Comparison of ENCODE assay signal across 15 cellular contexts in genomic region chr22:50739894-50740293, GRCh38. TPM values are rescaled to one million over a fixed set of nuclear protein-coding genes. Genes with fewer than 3 reads are reported as not detected.
DNase-seq lines count a peak whose midpoint lies in the region; ATAC-seq and TF ChIP-seq lines count a peak whose summit lies in the region.
"Had no signal": no experiment of that assay in that cellular context is flagged by ENCODE, and none has a peak within 500 bp of the region (broad histone marks: within the 10 kb centered on the region; RNA-seq: fewer than 3 reads in every experiment).

No MANE protein-coding gene starts in this region.

- H3K9me3 ChIP-seq in upper lobe of right lung: no peaks in the 10 kb centered on the region

- no peak overlapping the region for H3K27ac ChIP-seq in upper lobe of right lung

- no peaks in the 10 kb centered on the region for H3K27me3 ChIP-seq in upper lobe of right lung

- no peak for TF ChIP-seq CTCF in upper lobe of right lung (IDR thresholded peaks at IDR 0.05)

- ATAC-seq in left cardiac atrium (no peak), left ventricle myocardium superior (no peak), upper lobe of right lung (no peak)
- ATAC-seq: naive thymus-derived CD8-positive, alpha-beta T cell had no signal

- DNase-seq in left cardiac atrium: peak; percentile 14
- DNase-seq in left ventricle myocardium superior: no peak
- peak; percentile 65 for DNase-seq in NCI-H345 (lab: John Stamatoyannopoulos, UW)
- DNase-seq in cerebellum (ENCODE audit: low spot score): peak; percentile 68
- peak; percentile 60 for DNase-seq in upper lobe of right lung
- DNase-seq in germinal center (ENCODE audit: low spot score): no peak
- DNase-seq in HK-2 (ENCODE audit: unreplicated experiment): no peak
- DNase-seq: activated CD4-positive, CD25-positive, alpha-beta regulatory T cell; activated T-cell treated with anti-CD3 and anti-CD28 coated beads, Interleukin-2, amount 50 U/mL, for 24 hours; AML-193; HFFc6; NCI-H1048; T-helper 1 cell had no signal

- intact Hi-C loops in left cardiac atrium (cut with DNase I): no loop called here
- intact Hi-C loops in left ventricle myocardium superior (cut with micrococcal nuclease): no loop called here
- intact Hi-C loops in upper lobe of right lung (cut with DNase I): no loop called here

- H3K4me3 ChIP-seq in upper lobe of right lung: no peak overlapping the region

- H3K4me1 ChIP-seq in upper lobe of right lung: no peaks in the 10 kb centered on the region

- no peaks in the 10 kb centered on the region for H3K36me3 ChIP-seq in upper lobe of right lung

RNA-seq across cellular contexts. Expression of gene ACR, which starts 1.9 kb away (rescaled TPM):
- total RNA-seq in left cardiac atrium (1 to 10 TPM in 1 of 2 donors, not detected in 1; 1.5 TPM), left ventricle myocardium superior (not detected), cerebellum (not detected), upper lobe of right lung (4.5 TPM)
- total RNA-seq: HFFc6; naive thymus-derived CD8-positive, alpha-beta T cell; RPMI7951 had no signal

RNA-seq across cellular contexts. Expression of gene RABL2B, which starts 43.5 kb away (rescaled TPM):
- 10 to 100 TPM; 10.2 to 11.0 TPM for total RNA-seq in left cardiac atrium
- total RNA-seq in left ventricle myocardium superior: 6.7 TPM
- total RNA-seq in cerebellum: 20.0 TPM
- total RNA-seq in upper lobe of right lung: 27.0 TPM

Comparison
In these comparisons a context has a peak if more than half of its experiments do, and no peak if none do; other contexts are left out.
1. DNase-seq: peak in left cardiac atrium (single experiment), NCI-H345 (single experiment), cerebellum (single experiment) and upper lobe of right lung (single experiment); none in left ventricle myocardium superior (single experiment), germinal center (single experiment) and HK-2 (single experiment).